In the genomic region with DNA sequence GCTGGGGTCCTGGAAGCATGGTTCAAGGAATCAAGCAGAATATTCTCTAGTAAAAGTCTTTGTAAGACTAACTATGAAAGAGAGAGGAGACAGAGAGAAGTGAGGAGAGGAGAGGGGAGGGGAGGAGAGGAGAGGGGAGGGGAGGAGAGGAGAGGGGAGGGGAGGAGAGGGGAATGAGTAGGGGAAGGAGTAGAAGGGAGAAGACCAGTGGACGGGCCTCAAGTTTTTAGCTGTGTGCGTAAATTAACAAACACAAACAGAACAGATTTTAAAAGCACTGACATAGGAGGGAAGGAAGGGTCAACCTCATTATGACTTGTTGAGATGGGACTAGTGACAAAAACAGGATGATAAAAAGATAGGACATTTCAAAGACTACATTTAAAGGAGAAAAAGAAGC, we compare ENCODE assay signal across 16 cellular contexts.
DNase-seq lines count a peak whose midpoint lies in the region; ATAC-seq, FAIRE-seq and TF ChIP-seq lines count a peak whose summit lies in the region.
"Had no signal": no experiment of that assay in that cellular context is flagged by ENCODE, and none has a peak within 500 bp of the region (broad histone marks: within the 10 kb centered on the region; RNA-seq: fewer than 3 reads in every experiment).

No MANE protein-coding gene starts in this region.

- H4K20me1 ChIP-seq in GM23338 (replicated peaks; ENCODE audit: insufficient read depth) (no peaks in the 10 kb centered on the region), H1 (replicated peaks in 1 of 2; ENCODE audit: control insufficient read depth in 1 of 2, insufficient read depth in 2 of 2, low read length in 2 of 2) (no peaks in the 10 kb centered on the region), osteoblast (ENCODE audit: insufficient read depth, low read length) (peaks cover 2% of the 10 kb centered on the region)

- H3K79me1 ChIP-seq in H1 (ENCODE audit: low read depth, low read length): no peaks in the 10 kb centered on the region

- H3K14ac ChIP-seq in H1 (ENCODE audit: insufficient read length): no peak overlapping the region

- 0 out of 2 replicates have a peak overlapping the region, but pooled peaks have one; percentile 53 for H2BK15ac ChIP-seq in H1 (ENCODE audit: low read length)

- H2BK5ac ChIP-seq in H1 (ENCODE audit: low read depth, low read length): no peak overlapping the region

- ATAC-seq in GM23338: no peak
- no peak for ATAC-seq in WTC11
- no peak for ATAC-seq in HG02938 (IDR thresholded peaks at IDR 0.05; ENCODE audit: unreplicated experiment)

- no peak overlapping the region for H4K91ac ChIP-seq in H1 (replicated peaks; ENCODE audit: insufficient read length, low read length)

- TF ChIP-seq CTCF in GM23338 (conservative IDR thresholded peaks at IDR 0.05; ENCODE audit: low read depth in 2 of 2) (no peak), WTC11 (IDR thresholded peaks at IDR 0.05) (no peak), H1 (IDR thresholded peaks at IDR 0.05; ENCODE audit: control extremely low read depth in 1 of 3, insufficient read depth in 1 of 3, low read depth in 1 of 3, low read length in 3 of 3) (no peak), osteoblast (IDR thresholded peaks at IDR 0.05; ENCODE audit: extremely low read depth, low read depth, low read length) (no peak)

- POLR2A ChIA-PET in WTC11 (lab: Charles Lee): interaction anchor here (2.3 kb wide), 1 partner anchor 160 kb away, joined by 5 read pairs; no protein-coding TSS in a partner anchor
- POLR2A ChIA-PET in H1 (lab: Charles Lee; ENCODE audit: partially characterized antibody): interaction anchor here (0.6 to 2.2 kb wide), 2 partner anchors 165 to 168 kb away, joined by 3 to 9 read pairs; no protein-coding TSS in a partner anchor

- H3K9me3 ChIP-seq in H1 (ENCODE audit: insufficient read depth in 2 of 2, low read depth in 1 of 2, low read length in 1 of 2): no peaks in the 10 kb centered on the region
- no peaks in the 10 kb centered on the region for H3K9me3 ChIP-seq in osteoblast (ENCODE audit: low read depth, low read length)
- H3K9me3 ChIP-seq: HAP-1 had no signal

- H3K36me3 Mint-ChIP-seq in GM23338 (ENCODE audit: low read depth) (no peaks in the 10 kb centered on the region), WTC11 (no peaks in the 10 kb centered on the region)

- H2BK120ac ChIP-seq in H1 (replicated peaks; ENCODE audit: low read depth, low read length): no peak overlapping the region

- H3K4ac ChIP-seq in H1 (replicated peaks; ENCODE audit: insufficient read length, low read depth, low read length): no peak overlapping the region

- H4K8ac ChIP-seq in H1 (ENCODE audit: extremely low read depth, insufficient read depth, low read length): no peak overlapping the region

- no peaks in the 10 kb centered on the region for H3K23me2 ChIP-seq in H1 (ENCODE audit: low read depth, low read length)

- H3K4me3 ChIP-seq in GM23338 (no peak overlapping the region), H1 (ENCODE audit: extremely low read depth in 1 of 4, insufficient read depth in 2 of 4, low read depth in 3 of 4, low read length in 4 of 4) (no peak overlapping the region), osteoblast (ENCODE audit: insufficient read depth, low read length) (no peak overlapping the region)
- H3K4me3 ChIP-seq: HAP-1 had no signal

- no peak for TF ChIP-seq POLR2A in H1 (IDR thresholded peaks at IDR 0.05; ENCODE audit: control extremely low read depth in 1 of 2, low read depth in 2 of 2, low read length in 2 of 2)

- no peaks in the 10 kb centered on the region for H3K27me3 ChIP-seq in GM23338 (ENCODE audit: insufficient read depth)
- no peaks in the 10 kb centered on the region for H3K27me3 ChIP-seq in H1 (replicated peaks in 1 of 4; ENCODE audit: control insufficient read depth in 3 of 4, extremely low read depth in 1 of 4, insufficient read depth in 3 of 4, low read length in 3 of 4)
- no peaks in the 10 kb centered on the region for H3K27me3 ChIP-seq in osteoblast (ENCODE audit: insufficient read depth, low read length)

- H4K5ac ChIP-seq in H1 (ENCODE audit: insufficient read length, low read depth, low read length): no peak overlapping the region

- H3K4me2 ChIP-seq in GM23338 (peak overlapping the region; percentile 12; the same call in 1 of the 2 replicates), H1 (ENCODE audit: insufficient read depth in 1 of 2, low read depth in 2 of 2, low read length in 2 of 2) (no peak overlapping the region), osteoblast (ENCODE audit: insufficient read depth, low read length) (no peak overlapping the region)

- H3K4me3 Mint-ChIP-seq in GM23338 (no peak overlapping the region), WTC11 (no peak overlapping the region)
- H3K4me3 Mint-ChIP-seq: B cell; CD4-positive, alpha-beta T cell; IgD-negative memory B cell had no signal

- H3K4me1 Mint-ChIP-seq in GM23338 (peaks cover 22% of the 10 kb centered on the region), WTC11 (peaks cover 30% of the 10 kb centered on the region)
- H3K4me1 Mint-ChIP-seq: B cell had no signal

- no peak overlapping the region for H3K9ac ChIP-seq in H1 (replicated peaks in 1 of 4; ENCODE audit: extremely low read depth in 1 of 4, low read depth in 3 of 4, low read length in 3 of 4)

- H3K27me3 Mint-ChIP-seq in GM23338 (ENCODE audit: insufficient read depth, low read depth, poor library complexity) (peaks cover 2% of the 10 kb centered on the region), WTC11 (ENCODE audit: low read depth) (no peaks in the 10 kb centered on the region)
- H3K27me3 Mint-ChIP-seq: B cell; CD4-positive, alpha-beta T cell; IgD-negative memory B cell had no signal

- H3K9me2 ChIP-seq in GM23338 (ENCODE audit: insufficient read depth): no peaks in the 10 kb centered on the region

- TF ChIP-seq RAD21 in H1 (IDR thresholded peaks at IDR 0.05 in 1 of 2, conservative IDR thresholded peaks at IDR 0.05 in 1 of 2; ENCODE audit: low read depth in 2 of 2, low read length in 2 of 2): no peak

- no peak overlapping the region for H3K56ac ChIP-seq in H1 (replicated peaks; ENCODE audit: insufficient read length, low read depth, low read length)

- H2AFZ ChIP-seq in GM23338 (no peak overlapping the region), H1 (ENCODE audit: low read length) (no peak overlapping the region), osteoblast (ENCODE audit: low read length) (no peak overlapping the region)

- no peak overlapping the region for H3K18ac ChIP-seq in H1 (ENCODE audit: extremely low read depth, low read length)

- H3F3A ChIP-seq in GM23338 (replicated peaks; ENCODE audit: low read depth): peaks cover 7% of the 10 kb centered on the region; the same call in 1 of the 2 replicates

- H3K36me3 ChIP-seq in GM23338 (ENCODE audit: insufficient read depth) (no peaks in the 10 kb centered on the region), H1 (ENCODE audit: control insufficient read depth in 2 of 4, insufficient read depth in 4 of 4, low read length in 3 of 4) (no peaks in the 10 kb centered on the region), osteoblast (ENCODE audit: insufficient read depth, low read length) (no peaks in the 10 kb centered on the region)

- 0 out of 2 replicates have a peak overlapping the region, but pooled peaks have one; percentile 41 for H2BK20ac ChIP-seq in H1 (ENCODE audit: low read length)

- H3K27ac Mint-ChIP-seq in GM23338 (no peak overlapping the region), WTC11 (peak overlapping the region; percentile 28; the same call in 1 of the 2 replicates)
- H3K27ac Mint-ChIP-seq: B cell; CD4-positive, alpha-beta T cell; IgD-negative memory B cell had no signal

- no peak for TF ChIP-seq EP300 in H1 (IDR thresholded peaks at IDR 0.05; ENCODE audit: borderline replicate concordance in 1 of 2, low read depth in 2 of 2, low read length in 2 of 2)

- no peaks in the 10 kb centered on the region for H3K9me3 Mint-ChIP-seq in GM23338
- no peaks in the 10 kb centered on the region for H3K9me3 Mint-ChIP-seq in WTC11
- H3K9me3 Mint-ChIP-seq: CD4-positive, alpha-beta T cell; IgD-negative memory B cell had no signal

- H3K27ac ChIP-seq in GM23338 (ENCODE audit: low read depth): peak overlapping the region; percentile 8; the same call in 1 of the 2 replicates
- H3K27ac ChIP-seq in H1 (ENCODE audit: low read depth, low read length): no peak overlapping the region
- no peak overlapping the region for H3K27ac ChIP-seq in osteoblast (ENCODE audit: low read depth, low read length)

- no peak for FAIRE-seq in H1 (lab: Jason Lieb, UNC)
- FAIRE-seq: A204.1 had no signal

- H2BK12ac ChIP-seq in H1 (ENCODE audit: low read depth, low read length): no peak overlapping the region

- H3K79me2 ChIP-seq in GM23338 (replicated peaks; ENCODE audit: insufficient read depth) (no peaks in the 10 kb centered on the region), H1 (ENCODE audit: control insufficient read depth in 1 of 2, insufficient read depth in 2 of 2, low read length in 2 of 2) (no peaks in the 10 kb centered on the region), osteoblast (ENCODE audit: insufficient read depth, low read length) (peaks cover 22% of the 10 kb centered on the region)

- H3K23ac ChIP-seq in H1 (ENCODE audit: insufficient read length): no peak overlapping the region

- H2AK5ac ChIP-seq in H1 (ENCODE audit: low read depth, low read length): no peak overlapping the region

- WGBS in H1 (ENCODE audit: extremely low coverage in 1 of 2, insufficient coverage in 1 of 2, insufficient read length in 1 of 2, insufficient replicate concordance in 2 of 2, low coverage in 1 of 2, low lambda C conversion rate in 2 of 2, missing lambda C conversion rate in 1 of 2), 2 experiments: 50% methylated on average over 2 of the region's 2 CpGs; no CpG with 5 or more reads in 1 of the 2 experiments

- CTCF ChIA-PET in WTC11 (lab: Charles Lee): interaction anchor here (9.3 kb wide), 1 partner anchor 165 kb away, joined by 992 read pairs; the partner anchor contains the start of gene ARTN
- CTCF ChIA-PET in H1 (lab: Charles Lee; ENCODE audit: partially characterized antibody): interaction anchor here (0.7 to 13.4 kb wide), 7 partner anchors 26 to 278 kb away, joined by 3 to 618 read pairs (median 4); partner anchors contain the start of genes ARTN and IPO13

- DNase-seq in GM23338 (ENCODE audit: low spot score) (no peak), WTC11 (ENCODE audit: low spot score) (no peak), H1 (ENCODE audit: low read depth in 1 of 2, low spot score in 2 of 2) (no peak), osteoblast (ENCODE audit: insufficient read length, low spot score, missing footprints) (peak; percentile 51), cortex of kidney (lab: John Stamatoyannopoulos, UW) (no peak)
- no peak for DNase-seq in stimulated activated CD4-positive, alpha-beta T cell treated with anti-CD3 and anti-CD28 coated beads, Interleukin-4, amount 100 ng/mL, for 24 hours
- DNase-seq: C1 segment of cervical spinal cord; Calu3; CD4-positive, alpha-beta T cell; DMS79; GOT3 had no signal

- H3K4me1 ChIP-seq in GM23338 (ENCODE audit: insufficient read depth) (peaks cover 38% of the 10 kb centered on the region), H1 (replicated peaks in 1 of 4; ENCODE audit: control insufficient read depth in 3 of 4, insufficient read depth in 4 of 4, low read length in 3 of 4) (peaks cover 7 to 28% (median 17%) of the 10 kb centered on the region in 4 experiments), osteoblast (ENCODE audit: insufficient read depth, low read length) (peaks cover 11% of the 10 kb centered on the region)

TF ChIP-seq in WTC11, 78 proteins besides CTCF, POLR2A, EP300 and RAD21 (continues in another document):
- no peak for TF ChIP-seq ZNF671 (CRISPR knock-in tag; IDR thresholded peaks at IDR 0.05)

TF ChIP-seq in H1, 55 proteins besides CTCF, POLR2A, EP300 and RAD21 (continues in another document):
- TF ChIP-seq JUND (IDR thresholded peaks at IDR 0.05; ENCODE audit: low read length): no peak
